ENCODE assay signal across 1 cellular context in genomic region chr13:112892759-112893569, GRCh38.
TF ChIP-seq lines count a peak whose summit lies in the region.

No MANE protein-coding gene starts in this region.

TF ChIP-seq in GM12878, 131 proteins besides CTCF, POLR2A, EP300 and RAD21 (continued from another document):
- TF ChIP-seq BHLHE40 (IDR thresholded peaks at IDR 0.05; ENCODE audit: borderline replicate concordance in 1 of 2, low read depth in 2 of 2, low read length in 1 of 2) (peak in 1 of 2 experiments; percentile 67; a peak in 2 of 4 replicates), DPF2 (IDR thresholded peaks at IDR 0.05) (0 out of 2 replicates have a peak, but pooled peaks have one; percentile 26), TAF1 (IDR thresholded peaks at IDR 0.05; ENCODE audit: borderline replicate concordance, low read depth, low read length) (no peak), ZNF622 (IDR thresholded peaks at IDR 0.05) (no peak), RBBP5 (conservative IDR thresholded peaks at IDR 0.05) (no peak), IKZF2 (IDR thresholded peaks at IDR 0.05) (peak; percentile 33 to 35; a peak in 2 of 4 replicates), CEBPB (IDR thresholded peaks at IDR 0.05; ENCODE audit: borderline replicate concordance in 1 of 2, low read depth in 2 of 2, low read length in 2 of 2) (no peak), ZBTB4 (CRISPR knock-in tag; IDR thresholded peaks at IDR 0.05) (no peak), NKRF (conservative IDR thresholded peaks at IDR 0.05) (no peak)
